Comparison of ENCODE assay signal across 1 cellular context in genomic region chr22:18044548-18045271, GRCh38.
TF ChIP-seq lines count a peak whose summit lies in the region.

No MANE protein-coding gene starts in this region.

TF ChIP-seq in HepG2, 621 proteins besides CTCF, POLR2A, EP300 and RAD21 (continued from another document and continues in another):
- no peak for TF ChIP-seq GLMP (CRISPR knock-in tag; IDR thresholded peaks at IDR 0.05; ENCODE audit: borderline replicate concordance)
- no peak for TF ChIP-seq RBM39 (IDR thresholded peaks at IDR 0.05; ENCODE audit: low read depth, low read length, poor library complexity, severe bottlenecking)
- peak; percentile 80 for TF ChIP-seq NR2F2 (IDR thresholded peaks at IDR 0.05; ENCODE audit: borderline replicate concordance, low read depth)
- 0 out of 2 replicates have a peak, but pooled peaks have one; percentile 63 for TF ChIP-seq SKIL (CRISPR knock-in tag; IDR thresholded peaks at IDR 0.05; ENCODE audit: borderline replicate concordance)
- TF ChIP-seq PHF21A (CRISPR knock-in tag; IDR thresholded peaks at IDR 0.05), result peak; percentile 83
- peak; percentile 71; the same call in 1 of the 2 replicates for TF ChIP-seq KDM3A (CRISPR knock-in tag; IDR thresholded peaks at IDR 0.05; ENCODE audit: low read depth)
- peak; percentile 79 for TF ChIP-seq MIXL1 (CRISPR knock-in tag; IDR thresholded peaks at IDR 0.05)
- TF ChIP-seq DR1 (CRISPR knock-in tag; IDR thresholded peaks at IDR 0.05), result no peak
- no peak for TF ChIP-seq PRMT3 (CRISPR knock-in tag; IDR thresholded peaks at IDR 0.05; ENCODE audit: borderline replicate concordance, low read depth)
- TF ChIP-seq RXRB (CRISPR knock-in tag; IDR thresholded peaks at IDR 0.05; ENCODE audit: borderline replicate concordance), result peak; percentile 79
- peak; percentile 79 for TF ChIP-seq SOX5 (CRISPR knock-in tag; IDR thresholded peaks at IDR 0.05; ENCODE audit: borderline replicate concordance)
- no peak for TF ChIP-seq ZNF18 (CRISPR knock-in tag; IDR thresholded peaks at IDR 0.05; ENCODE audit: insufficient replicate concordance)
- TF ChIP-seq GATAD1 (CRISPR knock-in tag; IDR thresholded peaks at IDR 0.05), result peak; percentile 59; the same call in 1 of the 2 replicates
- TF ChIP-seq, protein P1, sequence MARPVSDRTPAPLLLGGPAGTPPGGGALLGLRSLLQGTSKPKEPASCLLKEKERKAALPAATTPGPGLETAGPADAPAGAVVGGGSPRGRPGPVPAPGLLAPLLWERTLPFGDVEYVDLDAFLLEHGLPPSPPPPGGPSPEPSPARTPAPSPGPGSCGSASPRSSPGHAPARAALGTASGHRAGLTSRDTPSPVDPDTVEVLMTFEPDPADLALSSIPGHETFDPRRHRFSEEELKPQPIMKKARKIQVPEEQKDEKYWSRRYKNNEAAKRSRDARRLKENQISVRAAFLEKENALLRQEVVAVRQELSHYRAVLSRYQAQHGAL (CRISPR knock-in tag; IDR thresholded peaks at IDR 0.05; ENCODE audit: not compliant biosample characterization), result no peak
- peak; percentile 23; the same call in 1 of the 2 replicates for TF ChIP-seq REPIN1 (CRISPR knock-in tag; IDR thresholded peaks at IDR 0.05; ENCODE audit: borderline replicate concordance, low read depth)
- TF ChIP-seq, protein P2, sequence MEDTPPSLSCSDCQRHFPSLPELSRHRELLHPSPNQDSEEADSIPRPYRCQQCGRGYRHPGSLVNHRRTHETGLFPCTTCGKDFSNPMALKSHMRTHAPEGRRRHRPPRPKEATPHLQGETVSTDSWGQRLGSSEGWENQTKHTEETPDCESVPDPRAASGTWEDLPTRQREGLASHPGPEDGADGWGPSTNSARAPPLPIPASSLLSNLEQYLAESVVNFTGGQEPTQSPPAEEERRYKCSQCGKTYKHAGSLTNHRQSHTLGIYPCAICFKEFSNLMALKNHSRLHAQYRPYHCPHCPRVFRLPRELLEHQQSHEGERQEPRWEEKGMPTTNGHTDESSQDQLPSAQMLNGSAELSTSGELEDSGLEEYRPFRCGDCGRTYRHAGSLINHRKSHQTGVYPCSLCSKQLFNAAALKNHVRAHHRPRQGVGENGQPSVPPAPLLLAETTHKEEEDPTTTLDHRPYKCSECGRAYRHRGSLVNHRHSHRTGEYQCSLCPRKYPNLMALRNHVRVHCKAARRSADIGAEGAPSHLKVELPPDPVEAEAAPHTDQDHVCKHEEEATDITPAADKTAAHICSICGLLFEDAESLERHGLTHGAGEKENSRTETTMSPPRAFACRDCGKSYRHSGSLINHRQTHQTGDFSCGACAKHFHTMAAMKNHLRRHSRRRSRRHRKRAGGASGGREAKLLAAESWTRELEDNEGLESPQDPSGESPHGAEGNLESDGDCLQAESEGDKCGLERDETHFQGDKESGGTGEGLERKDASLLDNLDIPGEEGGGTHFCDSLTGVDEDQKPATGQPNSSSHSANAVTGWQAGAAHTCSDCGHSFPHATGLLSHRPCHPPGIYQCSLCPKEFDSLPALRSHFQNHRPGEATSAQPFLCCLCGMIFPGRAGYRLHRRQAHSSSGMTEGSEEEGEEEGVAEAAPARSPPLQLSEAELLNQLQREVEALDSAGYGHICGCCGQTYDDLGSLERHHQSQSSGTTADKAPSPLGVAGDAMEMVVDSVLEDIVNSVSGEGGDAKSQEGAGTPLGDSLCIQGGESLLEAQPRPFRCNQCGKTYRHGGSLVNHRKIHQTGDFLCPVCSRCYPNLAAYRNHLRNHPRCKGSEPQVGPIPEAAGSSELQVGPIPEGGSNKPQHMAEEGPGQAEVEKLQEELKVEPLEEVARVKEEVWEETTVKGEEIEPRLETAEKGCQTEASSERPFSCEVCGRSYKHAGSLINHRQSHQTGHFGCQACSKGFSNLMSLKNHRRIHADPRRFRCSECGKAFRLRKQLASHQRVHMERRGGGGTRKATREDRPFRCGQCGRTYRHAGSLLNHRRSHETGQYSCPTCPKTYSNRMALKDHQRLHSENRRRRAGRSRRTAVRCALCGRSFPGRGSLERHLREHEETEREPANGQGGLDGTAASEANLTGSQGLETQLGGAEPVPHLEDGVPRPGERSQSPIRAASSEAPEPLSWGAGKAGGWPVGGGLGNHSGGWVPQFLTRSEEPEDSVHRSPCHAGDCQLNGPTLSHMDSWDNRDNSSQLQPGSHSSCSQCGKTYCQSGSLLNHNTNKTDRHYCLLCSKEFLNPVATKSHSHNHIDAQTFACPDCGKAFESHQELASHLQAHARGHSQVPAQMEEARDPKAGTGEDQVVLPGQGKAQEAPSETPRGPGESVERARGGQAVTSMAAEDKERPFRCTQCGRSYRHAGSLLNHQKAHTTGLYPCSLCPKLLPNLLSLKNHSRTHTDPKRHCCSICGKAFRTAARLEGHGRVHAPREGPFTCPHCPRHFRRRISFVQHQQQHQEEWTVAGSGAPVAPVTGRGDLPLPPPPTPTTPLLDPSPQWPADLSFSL (CRISPR knock-in tag; IDR thresholded peaks at IDR 0.05), result peak; percentile 78
- peak; percentile 94 for TF ChIP-seq TFE3 (CRISPR knock-in tag; IDR thresholded peaks at IDR 0.05)
- peak; percentile 92 to 95 for TF ChIP-seq NR2F1 (CRISPR knock-in tag; IDR thresholded peaks at IDR 0.05)
- TF ChIP-seq ZNF841 (CRISPR knock-in tag; IDR thresholded peaks at IDR 0.05; ENCODE audit: borderline replicate concordance), result no peak
- no peak; the same call in 1 of the 2 replicates for TF ChIP-seq ZNF121 (CRISPR knock-in tag; IDR thresholded peaks at IDR 0.05)
- TF ChIP-seq HCFC1 (IDR thresholded peaks at IDR 0.05; ENCODE audit: low read depth, low read length), result no peak
- no peak for TF ChIP-seq ZNF136 (CRISPR knock-in tag; IDR thresholded peaks at IDR 0.05; ENCODE audit: low read depth)
- TF ChIP-seq SNRNP70 (IDR thresholded peaks at IDR 0.05; ENCODE audit: low read depth, low read length), result no peak
- no peak for TF ChIP-seq ZNF512 (CRISPR knock-in tag; IDR thresholded peaks at IDR 0.05)
- no peak for TF ChIP-seq ZNF33A (CRISPR knock-in tag; IDR thresholded peaks at IDR 0.05; ENCODE audit: borderline replicate concordance)
- no peak for TF ChIP-seq RORA (CRISPR knock-in tag; IDR thresholded peaks at IDR 0.05)
- TF ChIP-seq LCORL (IDR thresholded peaks at IDR 0.05), result no peak
- TF ChIP-seq LCORL (CRISPR knock-in tag; IDR thresholded peaks at IDR 0.05), result 0 out of 2 replicates have a peak, but pooled peaks have one; percentile 57
- TF ChIP-seq, protein P3, sequence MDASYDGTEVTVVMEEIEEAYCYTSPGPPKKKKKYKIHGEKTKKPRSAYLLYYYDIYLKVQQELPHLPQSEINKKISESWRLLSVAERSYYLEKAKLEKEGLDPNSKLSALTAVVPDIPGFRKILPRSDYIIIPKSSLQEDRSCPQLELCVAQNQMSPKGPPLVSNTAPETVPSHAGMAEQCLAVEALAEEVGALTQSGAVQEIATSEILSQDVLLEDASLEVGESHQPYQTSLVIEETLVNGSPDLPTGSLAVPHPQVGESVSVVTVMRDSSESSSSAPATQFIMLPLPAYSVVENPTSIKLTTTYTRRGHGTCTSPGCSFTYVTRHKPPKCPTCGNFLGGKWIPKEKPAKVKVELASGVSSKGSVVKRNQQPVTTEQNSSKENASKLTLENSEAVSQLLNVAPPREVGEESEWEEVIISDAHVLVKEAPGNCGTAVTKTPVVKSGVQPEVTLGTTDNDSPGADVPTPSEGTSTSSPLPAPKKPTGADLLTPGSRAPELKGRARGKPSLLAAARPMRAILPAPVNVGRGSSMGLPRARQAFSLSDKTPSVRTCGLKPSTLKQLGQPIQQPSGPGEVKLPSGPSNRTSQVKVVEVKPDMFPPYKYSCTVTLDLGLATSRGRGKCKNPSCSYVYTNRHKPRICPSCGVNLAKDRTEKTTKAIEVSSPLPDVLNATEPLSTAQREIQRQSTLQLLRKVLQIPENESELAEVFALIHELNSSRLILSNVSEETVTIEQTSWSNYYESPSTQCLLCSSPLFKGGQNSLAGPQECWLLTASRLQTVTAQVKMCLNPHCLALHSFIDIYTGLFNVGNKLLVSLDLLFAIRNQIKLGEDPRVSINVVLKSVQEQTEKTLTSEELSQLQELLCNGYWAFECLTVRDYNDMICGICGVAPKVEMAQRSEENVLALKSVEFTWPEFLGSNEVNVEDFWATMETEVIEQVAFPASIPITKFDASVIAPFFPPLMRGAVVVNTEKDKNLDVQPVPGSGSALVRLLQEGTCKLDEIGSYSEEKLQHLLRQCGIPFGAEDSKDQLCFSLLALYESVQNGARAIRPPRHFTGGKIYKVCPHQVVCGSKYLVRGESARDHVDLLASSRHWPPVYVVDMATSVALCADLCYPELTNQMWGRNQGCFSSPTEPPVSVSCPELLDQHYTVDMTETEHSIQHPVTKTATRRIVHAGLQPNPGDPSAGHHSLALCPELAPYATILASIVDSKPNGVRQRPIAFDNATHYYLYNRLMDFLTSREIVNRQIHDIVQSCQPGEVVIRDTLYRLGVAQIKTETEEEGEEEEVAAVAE (CRISPR knock-in tag; IDR thresholded peaks at IDR 0.05; ENCODE audit: borderline replicate concordance), result peak; percentile 69; the same call in 1 of the 2 replicates
- TF ChIP-seq, protein P4, sequence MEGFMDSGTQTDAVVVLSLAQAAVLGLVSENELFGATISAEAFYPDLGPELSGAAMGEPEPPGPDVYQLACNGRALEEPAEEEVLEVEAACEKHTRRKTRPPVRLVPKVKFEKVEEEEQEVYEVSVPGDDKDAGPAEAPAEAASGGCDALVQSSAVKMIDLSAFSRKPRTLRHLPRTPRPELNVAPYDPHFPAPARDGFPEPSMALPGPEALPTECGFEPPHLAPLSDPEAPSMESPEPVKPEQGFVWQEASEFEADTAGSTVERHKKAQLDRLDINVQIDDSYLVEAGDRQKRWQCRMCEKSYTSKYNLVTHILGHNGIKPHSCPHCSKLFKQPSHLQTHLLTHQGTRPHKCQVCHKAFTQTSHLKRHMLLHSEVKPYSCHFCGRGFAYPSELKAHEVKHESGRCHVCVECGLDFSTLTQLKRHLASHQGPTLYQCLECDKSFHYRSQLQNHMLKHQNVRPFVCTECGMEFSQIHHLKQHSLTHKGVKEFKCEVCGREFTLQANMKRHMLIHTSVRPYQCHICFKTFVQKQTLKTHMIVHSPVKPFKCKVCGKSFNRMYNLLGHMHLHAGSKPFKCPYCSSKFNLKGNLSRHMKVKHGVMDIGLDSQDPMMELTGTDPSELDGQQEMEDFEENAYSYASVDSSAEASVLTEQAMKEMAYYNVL (CRISPR knock-in tag; IDR thresholded peaks at IDR 0.05; ENCODE audit: borderline replicate concordance), result peak; percentile 98
- 0 out of 2 replicates have a peak, but pooled peaks have one; percentile 19 for TF ChIP-seq PITX1 (CRISPR knock-in tag; IDR thresholded peaks at IDR 0.05)
- TF ChIP-seq, protein P5, sequence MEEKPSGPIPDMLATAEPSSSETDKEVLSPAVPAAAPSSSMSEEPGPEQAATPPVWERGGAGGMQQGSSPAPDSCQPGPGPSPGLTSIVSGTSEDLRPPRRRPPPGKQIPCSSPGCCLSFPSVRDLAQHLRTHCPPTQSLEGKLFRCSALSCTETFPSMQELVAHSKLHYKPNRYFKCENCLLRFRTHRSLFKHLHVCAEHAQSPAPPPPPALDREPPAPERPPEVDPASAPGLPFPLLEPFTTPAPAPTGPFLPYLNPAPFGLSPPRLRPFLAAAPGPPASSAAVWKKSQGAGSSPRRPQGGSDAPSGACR (CRISPR knock-in tag; IDR thresholded peaks at IDR 0.05), result 0 out of 2 replicates have a peak, but pooled peaks have one; percentile 55
